In the genomic region with DNA sequence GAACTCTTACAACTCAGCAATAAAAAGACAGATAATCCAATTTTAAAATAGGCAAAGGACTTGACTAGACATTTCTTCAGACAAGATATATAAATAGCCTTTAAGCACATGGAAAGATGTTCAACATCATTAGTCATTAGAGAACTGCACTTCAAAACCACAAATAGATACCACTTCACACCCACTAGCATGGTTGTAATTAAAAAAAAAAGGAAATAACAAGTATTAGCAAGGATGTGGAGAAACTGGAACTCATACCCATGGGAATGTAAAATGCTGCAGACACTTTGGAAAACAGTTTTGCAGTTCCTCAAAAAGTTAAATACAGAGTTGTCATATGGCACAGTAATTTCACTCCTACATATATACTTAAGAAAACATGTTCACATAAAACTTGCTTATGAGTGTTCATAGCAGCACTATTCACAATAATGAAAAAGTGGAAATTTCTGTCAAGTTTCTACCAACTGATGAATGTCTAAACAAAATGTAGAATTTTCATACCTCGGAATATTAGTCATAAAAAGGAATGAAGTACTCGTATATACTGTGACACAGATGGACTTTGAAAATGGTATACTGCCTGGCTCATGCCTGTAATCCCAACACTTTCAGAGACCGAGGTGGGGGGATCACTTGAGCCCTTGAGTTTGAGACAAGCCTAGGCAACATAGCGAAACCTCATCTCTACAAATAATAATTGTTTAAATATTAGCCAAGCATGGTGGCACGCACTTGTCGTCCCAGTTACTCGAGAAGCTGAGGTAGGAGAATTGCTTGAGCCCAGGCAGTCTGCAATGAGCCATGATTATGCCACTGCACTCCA, we compare ENCODE assay signal across 14 cellular contexts. TPM values are rescaled to one million over a fixed set of nuclear protein-coding genes. Genes with fewer than 3 reads are reported as not detected.
A peak's percentile ranks its signal among the peaks of the same experiment; 100 is the strongest.
DNase-seq lines count a peak whose midpoint lies in the region; ATAC-seq and TF ChIP-seq lines count a peak whose summit lies in the region.
"Had no signal": no experiment of that assay in that cellular context is flagged by ENCODE, and none has a peak within 500 bp of the region (broad histone marks: within the 10 kb centered on the region; RNA-seq: fewer than 3 reads in every experiment).

No MANE protein-coding gene starts in this region.

- H3K27ac ChIP-seq in dorsolateral prefrontal cortex = no peak overlapping the region
- H3K27ac ChIP-seq: C4-2B, hepatocyte, parathyroid adenoma had no signal

- intact Hi-C loops in dorsolateral prefrontal cortex (cut with DNase I) = no loop called here

- no peak overlapping the region for H3K4me3 ChIP-seq in adipocyte (ENCODE audit: low read length)
- H3K4me3 ChIP-seq in dorsolateral prefrontal cortex = no peak overlapping the region
- H3K4me3 ChIP-seq: hepatocyte had no signal

- H3K4me1 ChIP-seq in adipocyte (ENCODE audit: control insufficient read depth, insufficient read depth, low read length) = no peaks in the 10 kb centered on the region
- H3K4me1 ChIP-seq: parathyroid adenoma had no signal

- H3K9me3 ChIP-seq in adipocyte (ENCODE audit: control insufficient read depth, low read length) = no peaks in the 10 kb centered on the region

- DNase-seq in DMS79 (lab: John Stamatoyannopoulos, UW) (peak; percentile 4), HS-27A (ENCODE audit: low read depth) (peak; percentile 59), adipocyte (ENCODE audit: low read depth) (peak; percentile 33), kidney tubule cell (ENCODE audit: low spot score) (peak; percentile 61), hypothalamus (lab: John Stamatoyannopoulos, UW) (no peak), dorsolateral prefrontal cortex (no peak)
- DNase-seq: activated CD4-positive, alpha-beta T cell treated with anti-CD3 and anti-CD28 coated beads for 4 hours; amygdala; left colon had no signal

- no peak for ATAC-seq in HG03520 (IDR thresholded peaks at IDR 0.05; ENCODE audit: unreplicated experiment)
- ATAC-seq: esophagus mucosa, left colon had no signal

- H3K36me3 ChIP-seq in adipocyte (ENCODE audit: control insufficient read depth, insufficient read depth, low read length, severe bottlenecking) = no peaks in the 10 kb centered on the region

- TF ChIP-seq CTCF in dorsolateral prefrontal cortex (IDR thresholded peaks at IDR 0.05 in 54 of 56, conservative IDR thresholded peaks at IDR 0.05 in 2 of 56; ENCODE audit: low read depth in 1 of 56, partially characterized antibody in 56 of 56) = no peak

- no peaks in the 10 kb centered on the region for H3K27me3 ChIP-seq in adipocyte (replicated peaks; ENCODE audit: control insufficient read depth, insufficient read depth, low read length)
- peaks cover 0 to 13% (median 0%) of the 10 kb centered on the region in 45 donors for H3K27me3 ChIP-seq in dorsolateral prefrontal cortex
- H3K27me3 ChIP-seq: hepatocyte had no signal

- no peak overlapping the region for H3K9ac ChIP-seq in adipocyte (ENCODE audit: low read length)
- H3K9ac ChIP-seq: parathyroid adenoma had no signal

RNA-seq across cellular contexts. Expression of a gene that starts 28.1 kb away (rescaled TPM):
- 10 to 100 TPM in 4 of 120 experiments, 1 to 10 TPM in 69, under 1 TPM in 19, not detected in 28; 0.43 to 18.3 (median 1.9) TPM for total RNA-seq in dorsolateral prefrontal cortex
- total RNA-seq: esophagus mucosa had no signal

RNA-seq across cellular contexts. Expression of a gene that starts 46.1 kb away (rescaled TPM):
- total RNA-seq in dorsolateral prefrontal cortex = 10 to 100 TPM in 100 of 120 experiments, 1 to 10 TPM in 20; 2.6 to 23.9 (median 13.1) TPM

Comparison
In these comparisons a context has a peak if more than half of its experiments do, and no peak if none do; other contexts are left out.
1. DNase-seq: peak in DMS79 (single experiment), HS-27A (single experiment), adipocyte (single experiment) and kidney tubule cell (single experiment); none in hypothalamus (0 of 51) and dorsolateral prefrontal cortex (0 of 10).